17 cellular contexts compared by ENCODE assay signal in the genomic region with DNA sequence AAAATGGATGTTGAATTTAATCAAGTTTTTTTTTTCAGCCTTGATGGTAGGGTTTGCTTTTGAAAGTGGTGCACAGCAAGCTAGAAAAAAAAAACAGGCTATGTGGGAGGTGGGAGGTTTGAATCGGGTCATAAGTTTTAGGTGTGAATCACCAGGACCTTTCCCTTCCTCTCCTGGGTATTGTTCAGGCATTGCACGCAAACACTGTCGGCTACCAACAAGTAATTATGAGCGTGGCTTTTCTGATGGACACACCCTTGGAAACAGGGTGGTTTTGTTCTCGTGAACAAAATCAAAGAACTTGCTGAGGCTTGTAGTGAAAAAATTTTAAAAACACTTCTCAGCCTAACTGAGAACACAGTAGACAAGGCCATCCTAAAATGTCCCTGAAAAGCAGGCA. TPM values are rescaled to one million over a fixed set of nuclear protein-coding genes. Genes with fewer than 3 reads are reported as not detected.
DNase-seq lines count a peak whose midpoint lies in the region; TF ChIP-seq lines count a peak whose summit lies in the region.
"Had no signal": no experiment of that assay in that cellular context is flagged by ENCODE, and none has a peak within 500 bp of the region (broad histone marks: within the 10 kb centered on the region; RNA-seq: fewer than 3 reads in every experiment).

No MANE protein-coding gene starts in this region.

- H3K27ac Mint-ChIP-seq in activated CD4-positive, alpha-beta T cell treated with anti-CD3 and anti-CD28 coated beads, Interleukin-2, amount 10 ng/mL, durations not matched to agents 7 days and 5 days, result no peak overlapping the region

- H3K79me2 ChIP-seq in ACC112 (ENCODE audit: control insufficient read depth, insufficient read depth, low read length, unreplicated experiment), result no peaks in the 10 kb centered on the region

- peaks cover 18% of the 10 kb centered on the region for H3K4me1 ChIP-seq in ACC112 (ENCODE audit: control insufficient read depth, insufficient read depth, low read length, unreplicated experiment)

- H2AFZ ChIP-seq in ACC112 (ENCODE audit: low read length, unreplicated experiment), result no peak overlapping the region

- peak overlapping the region; percentile 25; the same call in 1 of the 2 replicates for H3K4me3 ChIP-seq in ACC112 (ENCODE audit: low read depth, low read length)
- H3K4me3 ChIP-seq in cardiac fibroblast (replicated peaks in 1 of 2; ENCODE audit: low read depth in 2 of 2, low read length in 2 of 2), result no peak overlapping the region
- H3K4me3 ChIP-seq: K562 had no signal

- CTCF ChIA-PET in activated CD4-positive, alpha-beta T cell treated with anti-CD3 and anti-CD28 coated beads, Interleukin-2, amount 10 ng/mL, durations not matched to agents 7 days and 5 days (lab: Charles Lee), result interaction anchor here (0.6 kb wide), 1 partner anchor 1231 kb away, joined by 3 read pairs; no protein-coding TSS in a partner anchor

- no peaks in the 10 kb centered on the region for H3K36me3 Mint-ChIP-seq in activated CD4-positive, alpha-beta T cell treated with anti-CD3 and anti-CD28 coated beads, Interleukin-2, amount 10 ng/mL, durations not matched to agents 7 days and 5 days (ENCODE audit: low read depth)

- no peaks in the 10 kb centered on the region for H3K4me1 Mint-ChIP-seq in activated CD4-positive, alpha-beta T cell treated with anti-CD3 and anti-CD28 coated beads, Interleukin-2, amount 10 ng/mL, durations not matched to agents 7 days and 5 days

- TF ChIP-seq CTCF in cardiac fibroblast (IDR thresholded peaks at IDR 0.05; ENCODE audit: low read depth, low read length), result no peak

- H3K27me3 Mint-ChIP-seq in activated CD4-positive, alpha-beta T cell treated with anti-CD3 and anti-CD28 coated beads, Interleukin-2, amount 10 ng/mL, durations not matched to agents 7 days and 5 days, result no peaks in the 10 kb centered on the region

- peak; percentile 64 for DNase-seq in LoVo (ENCODE audit: low spot score)
- peak; percentile 27 to 40 for DNase-seq in cardiac fibroblast (ENCODE audit: low read depth in 2 of 2)
- peak; percentile 38 for DNase-seq in kidney tubule cell (ENCODE audit: low spot score)
- no peak for DNase-seq in stimulated activated CD4-positive, alpha-beta T cell treated with anti-CD3 and anti-CD28 coated beads, Interleukin-4, amount 100 ng/mL, for 24 hours
- no peak for DNase-seq in activated CD4-positive, alpha-beta T cell treated with anti-CD3 and anti-CD28 coated beads, Interleukin-2, amount 10 ng/mL, durations not matched to agents 7 days and 5 days
- no peak for DNase-seq in OCI-M1 (lab: John Stamatoyannopoulos, UW)
- no peak for DNase-seq in head of caudate nucleus
- DNase-seq: activated CD4-positive, alpha-beta T cell treated with anti-CD3 and anti-CD28 coated beads, Interleukin-2, amount 50 U/mL, for 4 hours; activated T-cell treated with anti-CD3 and anti-CD28 coated beads, Interleukin-2, amount 50 U/mL, for 4 hours; erythroblast; GOT3; NCI-H1436 treated with DMSO at 0.1 percent for 48 hours; NCI-H526 treated with DMSO at 0.1 percent for 48 hours; nucleus accumbens; T1000 had no signal

- H3K36me3 ChIP-seq in ACC112 (ENCODE audit: insufficient read depth, low read length), result no peaks in the 10 kb centered on the region

- intact Hi-C loops in head of caudate nucleus (cut with DNase I), result no loop called here

- peak overlapping the region; percentile 71 for H3K27ac ChIP-seq in ACC112 (ENCODE audit: low read depth, low read length)

- no peaks in the 10 kb centered on the region for H3K9me3 Mint-ChIP-seq in activated CD4-positive, alpha-beta T cell treated with anti-CD3 and anti-CD28 coated beads, Interleukin-2, amount 10 ng/mL, durations not matched to agents 7 days and 5 days
- H3K9me3 Mint-ChIP-seq: activated T-cell treated with anti-CD3 and anti-CD28 coated beads, Interleukin-2, amount 50 U/mL, for 4 hours had no signal

- POLR2A ChIA-PET in activated CD4-positive, alpha-beta T cell treated with anti-CD3 and anti-CD28 coated beads, Interleukin-2, amount 10 ng/mL, durations not matched to agents 7 days and 5 days (lab: Charles Lee), result no interaction called here

- no peaks in the 10 kb centered on the region for H3K27me3 ChIP-seq in ACC112 (ENCODE audit: insufficient read depth, low read length)

- H3K4me3 Mint-ChIP-seq in activated CD4-positive, alpha-beta T cell treated with anti-CD3 and anti-CD28 coated beads, Interleukin-2, amount 10 ng/mL, durations not matched to agents 7 days and 5 days, result no peak overlapping the region
- H3K4me3 Mint-ChIP-seq: activated T-cell treated with anti-CD3 and anti-CD28 coated beads, Interleukin-2, amount 50 U/mL, for 4 hours had no signal

RNA-seq across cellular contexts. Expression of gene PIR, which starts 18.1 kb away (rescaled TPM):
- total RNA-seq in activated CD4-positive, alpha-beta T cell treated with anti-CD3 and anti-CD28 coated beads, Interleukin-2, amount 10 ng/mL, durations not matched to agents 7 days and 5 days, result 1 to 10 TPM; 1.3 to 1.7 TPM

RNA-seq across cellular contexts. Expression of gene BMX, which starts 25.6 kb away (rescaled TPM):
- total RNA-seq in activated CD4-positive, alpha-beta T cell treated with anti-CD3 and anti-CD28 coated beads, Interleukin-2, amount 10 ng/mL, durations not matched to agents 7 days and 5 days, result not detected
- total RNA-seq: activated T-cell treated with anti-CD3 and anti-CD28 coated beads, Interleukin-2, amount 50 U/mL, for 4 hours had no signal

Comparison
In these comparisons a context has a peak if more than half of its experiments do, and no peak if none do; other contexts are left out.
1. DNase-seq: peak in LoVo (single experiment), cardiac fibroblast (2 of 2) and kidney tubule cell (single experiment); none in stimulated activated CD4-positive, alpha-beta T cell treated with anti-CD3 and anti-CD28 coated beads, Interleukin-4, amount 100 ng/mL, for 24 hours (single experiment), activated CD4-positive, alpha-beta T cell treated with anti-CD3 and anti-CD28 coated beads, Interleukin-2, amount 10 ng/mL, durations not matched to agents 7 days and 5 days (single experiment), OCI-M1 (single experiment) and head of caudate nucleus (0 of 42).